ENCODE assay signal across 2 cellular contexts in genomic region chr20:31678389-31679356, GRCh38.
TF ChIP-seq lines count a peak whose summit lies in the region.

No MANE protein-coding gene starts in this region.

TF ChIP-seq in K562, 482 proteins besides CTCF, POLR2A, EP300 and RAD21 (continued from another document and continues in another):
- TF ChIP-seq NEUROD1 (IDR thresholded peaks at IDR 0.05; ENCODE audit: borderline replicate concordance, low read depth, low read length, partially characterized antibody): no peak
- TF ChIP-seq CREB3 (tag; conservative IDR thresholded peaks at IDR 0.05; ENCODE audit: low read depth): no peak
- TF ChIP-seq MTA2 (IDR thresholded peaks at IDR 0.05; ENCODE audit: low read depth): no peak
- no peak for TF ChIP-seq XRCC3 (IDR thresholded peaks at IDR 0.05)
- TF ChIP-seq ZNF785 (CRISPR knock-in tag; IDR thresholded peaks at IDR 0.05): no peak
- TF ChIP-seq GTF2F1 (IDR thresholded peaks at IDR 0.05; ENCODE audit: low read depth, low read length): no peak
- TF ChIP-seq HOMEZ (CRISPR knock-in tag; IDR thresholded peaks at IDR 0.05): 0 out of 2 replicates have a peak, but pooled peaks have one; percentile 16
- no peak for TF ChIP-seq ELK3 (CRISPR knock-in tag; IDR thresholded peaks at IDR 0.05)
- no peak for TF ChIP-seq ADNP (tag; IDR thresholded peaks at IDR 0.05)
- TF ChIP-seq HIVEP1 (CRISPR knock-in tag; IDR thresholded peaks at IDR 0.05): 0 out of 2 replicates have a peak, but pooled peaks have one; percentile 7
- TF ChIP-seq SP2 (IDR thresholded peaks at IDR 0.05; ENCODE audit: extremely low read depth, low read depth, low read length, poor library complexity, severe bottlenecking): no peak
- peak; percentile 61 for TF ChIP-seq ATF4 (CRISPR knock-in tag; IDR thresholded peaks at IDR 0.05)
- TF ChIP-seq DIDO1 (tag; IDR thresholded peaks at IDR 0.05; ENCODE audit: low read depth): no peak
- 0 out of 4 replicates have a peak, but pooled peaks of 1 of the 2 experiments have one; percentile 56 for TF ChIP-seq MLX (CRISPR knock-in tag; conservative IDR thresholded peaks at IDR 0.05)
- TF ChIP-seq ZNF592 (IDR thresholded peaks at IDR 0.05): peak; percentile 41; the same call in 1 of the 2 replicates
- no peak for TF ChIP-seq TFAP4 (CRISPR knock-in tag; IDR thresholded peaks at IDR 0.05; ENCODE audit: borderline replicate concordance)

TF ChIP-seq in liver, 16 proteins besides CTCF, POLR2A, EP300 and RAD21 (continued from another document):
- no peak for TF ChIP-seq GABPA (IDR thresholded peaks at IDR 0.05 in 1 of 2, conservative IDR thresholded peaks at IDR 0.05 in 1 of 2)
